22 cellular contexts compared by ENCODE assay signal in genomic region chr3:128353361-128353965, GRCh38.
DNase-seq lines count a peak whose midpoint lies in the region; ATAC-seq and TF ChIP-seq lines count a peak whose summit lies in the region.
"Had no signal": no experiment of that assay in that cellular context is flagged by ENCODE, and none has a peak within 500 bp of the region (broad histone marks: within the 10 kb centered on the region; RNA-seq: fewer than 3 reads in every experiment).

No MANE protein-coding gene starts in this region.

- H3K9me3 ChIP-seq in cardiac muscle cell (ENCODE audit: low read depth) (no peaks in the 10 kb centered on the region), left ventricle myocardium inferior (replicated peaks) (no peaks in the 10 kb centered on the region), mesenchymal stem cell (ENCODE audit: control insufficient read depth, low read length) (no peaks in the 10 kb centered on the region), sigmoid colon (no peaks in the 10 kb centered on the region)
- H3K9me3 ChIP-seq: Peyer's patch had no signal

- peak overlapping the region; percentile 47 to 70 for H3K18ac ChIP-seq in mesenchymal stem cell (ENCODE audit: low read depth in 1 of 2, low read length in 2 of 2)

- H2BK12ac ChIP-seq in mesenchymal stem cell (ENCODE audit: low read length in 2 of 2): peak overlapping the region in 1 of 2 experiments; percentile 82

- no peaks in the 10 kb centered on the region for H3K79me1 ChIP-seq in mesenchymal stem cell (replicated peaks; ENCODE audit: low read length, poor library complexity, severe bottlenecking)

- H3K27ac ChIP-seq in cardiac muscle cell (peak overlapping the region; percentile 79), left ventricle myocardium inferior (replicated peaks) (no peak overlapping the region), mesenchymal stem cell (ENCODE audit: low read length, poor library complexity, severe bottlenecking) (no peak overlapping the region), sigmoid colon (no peak overlapping the region)
- H3K27ac ChIP-seq: Peyer's patch had no signal

- H2BK5ac ChIP-seq in mesenchymal stem cell (ENCODE audit: low read depth, low read length, poor library complexity, severe bottlenecking): no peak overlapping the region

- no peak overlapping the region for H2AFZ ChIP-seq in mesenchymal stem cell (ENCODE audit: low read depth, low read length)

- intact Hi-C loops in left ventricle myocardium inferior (cut with micrococcal nuclease) (no loop called here), sigmoid colon (cut with DNase I) (no loop called here)

- H2BK15ac ChIP-seq in mesenchymal stem cell (ENCODE audit: low read depth, poor library complexity, severe bottlenecking): no peak overlapping the region

- no peak for TF ChIP-seq EP300 in sigmoid colon (IDR thresholded peaks at IDR 0.05)

- no peak overlapping the region for H3K23ac ChIP-seq in mesenchymal stem cell (ENCODE audit: low read length in 2 of 2)

- peak overlapping the region; percentile 1 for H4K91ac ChIP-seq in mesenchymal stem cell (ENCODE audit: low read length)

- H3K4me1 ChIP-seq in cardiac muscle cell (ENCODE audit: low read depth): peaks cover 37% of the 10 kb centered on the region
- peaks cover 25% of the 10 kb centered on the region for H3K4me1 ChIP-seq in left ventricle myocardium inferior
- H3K4me1 ChIP-seq in mesenchymal stem cell (ENCODE audit: control insufficient read depth, insufficient read depth, low read depth, low read length): peaks cover 25% of the 10 kb centered on the region
- peaks cover 0 to 25% (median 19%) of the 10 kb centered on the region in 4 donors for H3K4me1 ChIP-seq in sigmoid colon

- ATAC-seq in GM18867 (IDR thresholded peaks at IDR 0.05; ENCODE audit: unreplicated experiment): no peak
- ATAC-seq: SK-N-SH treated with all-trans-retinoic acid at 6 μM for 48 hours had no signal

- H3K14ac ChIP-seq in mesenchymal stem cell (ENCODE audit: low read length in 2 of 2): peak overlapping the region in 1 of 2 experiments; percentile 19

- H3K36me3 ChIP-seq in cardiac muscle cell (no peaks in the 10 kb centered on the region), left ventricle myocardium inferior (peaks cover 4% of the 10 kb centered on the region), mesenchymal stem cell (ENCODE audit: control insufficient read depth in 1 of 2, insufficient read depth in 2 of 2, low read depth in 1 of 2, low read length in 2 of 2) (peaks cover 5 to 7% of the 10 kb centered on the region in 2 experiments), sigmoid colon (peaks cover 0 to 2% (median 0%) of the 10 kb centered on the region in 4 donors)

- H3K27me3 ChIP-seq in cardiac muscle cell: no peaks in the 10 kb centered on the region
- H3K27me3 ChIP-seq in left ventricle myocardium inferior (ENCODE audit: low read depth): no peaks in the 10 kb centered on the region
- H3K27me3 ChIP-seq in mesenchymal stem cell (ENCODE audit: control insufficient read depth in 1 of 2, insufficient read depth in 1 of 2, low read length in 2 of 2): peaks cover 0 to 15% of the 10 kb centered on the region in 2 experiments
- H3K27me3 ChIP-seq in sigmoid colon: no peaks in the 10 kb centered on the region
- H3K27me3 ChIP-seq: Peyer's patch had no signal

- WGBS in mesenchymal stem cell: 85% methylated on average over 8 of the region's 8 CpGs
- 93 to 94% methylated on average over 8 of the region's 8 CpGs for WGBS in sigmoid colon, 2 donors

- H3K4ac ChIP-seq in mesenchymal stem cell (ENCODE audit: low read depth in 1 of 2, low read length in 2 of 2): peak overlapping the region in 1 of 2 experiments; percentile 50

- DNase-seq in cardiac muscle cell (ENCODE audit: low read depth in 1 of 2, low spot score in 1 of 2) (no peak), left ventricle myocardium inferior (no peak), mesenchymal stem cell (peak; percentile 45), sigmoid colon (peak; percentile 29), T-helper 2 cell (no peak), HT-29 (ENCODE audit: low spot score) (no peak)
- DNase-seq: AML-193, C1 segment of cervical spinal cord, Calu3, DMS153, H7, HFFc6, Karpas-422, MV-4-11, NCI-H1694, NCI-H2081 treated with DMSO at 0.1 percent for 48 hours, NCI-H2171 treated with DMSO at 0.1 percent for 48 hours, NCI-H524 treated with DMSO at 0.1 percent for 48 hours, NCI-H82 had no signal

- no peak overlapping the region for H3K4me2 ChIP-seq in mesenchymal stem cell (ENCODE audit: low read length, poor library complexity, severe bottlenecking)

- H2AK5ac ChIP-seq in mesenchymal stem cell (ENCODE audit: low read length, severe bottlenecking): no peak overlapping the region

- no peak overlapping the region for H3K4me3 ChIP-seq in cardiac muscle cell
- H3K4me3 ChIP-seq in left ventricle myocardium inferior: no peak overlapping the region
- no peak overlapping the region for H3K4me3 ChIP-seq in mesenchymal stem cell (ENCODE audit: insufficient read depth in 1 of 2, low read depth in 1 of 2, low read length in 2 of 2)
- no peak overlapping the region for H3K4me3 ChIP-seq in sigmoid colon
- H3K4me3 ChIP-seq: Peyer's patch had no signal

- TF ChIP-seq CTCF in cardiac muscle cell (IDR thresholded peaks at IDR 0.05; ENCODE audit: low read depth, low read length) (no peak), left ventricle myocardium inferior (IDR thresholded peaks at IDR 0.05; ENCODE audit: borderline replicate concordance) (no peak), sigmoid colon (IDR thresholded peaks at IDR 0.05) (no peak)

- no peak for TF ChIP-seq POLR2A in sigmoid colon (IDR thresholded peaks at IDR 0.05)

- H3K9ac ChIP-seq in mesenchymal stem cell (ENCODE audit: low read length): no peak overlapping the region

- H4K8ac ChIP-seq in mesenchymal stem cell (ENCODE audit: low read length): no peak overlapping the region

- peak overlapping the region; percentile 29 for H2BK120ac ChIP-seq in mesenchymal stem cell (ENCODE audit: low read depth, low read length)

Comparison
In these comparisons a context has a peak if more than half of its experiments do, and no peak if none do; other contexts are left out.
1. DNase-seq: peak in mesenchymal stem cell (single experiment) and sigmoid colon (single experiment); none in cardiac muscle cell (0 of 2), left ventricle myocardium inferior (single experiment), T-helper 2 cell (0 of 5) and HT-29 (single experiment).